Comparison of ENCODE assay signal across 6 cellular contexts in genomic region chr5:78696052-78696451, GRCh38. TPM values are rescaled to one million over a fixed set of nuclear protein-coding genes. Genes with fewer than 3 reads are reported as not detected.
DNase-seq lines count a peak whose midpoint lies in the region; ATAC-seq, FAIRE-seq and TF ChIP-seq lines count a peak whose summit lies in the region.
"Not testable (repeated sequence)": the region's sequence is repeated elsewhere in the genome, so short reads cannot be mapped to it uniquely, and the experiment has no call there.

No MANE protein-coding gene starts in this region.

- not testable (repeated sequence) for H3K9me1 ChIP-seq in endothelial cell of umbilical vein (replicated peaks; ENCODE audit: control insufficient read depth, extremely low read depth, insufficient read depth, low read length)

- CTCF ChIA-PET in HCT116 (lab: Charles Lee): not testable (repeated sequence)
- CTCF ChIA-PET in endothelial cell of umbilical vein (lab: Charles Lee): interaction anchor here (1.6 kb wide), 1 partner anchor 191 kb away, joined by 4 read pairs; no protein-coding TSS in a partner anchor

- not testable (repeated sequence) for ATAC-seq in HCT116; RWPE2 (ENCODE audit: low read depth)

- not testable (repeated sequence) for H3K9me2 ChIP-seq in HCT116 (ENCODE audit: insufficient read depth)

- RAD21 ChIA-PET in HCT116 (lab: Charles Lee; ENCODE audit: low non-redundant PET in 1 of 2, low total read pairs in 2 of 2, uncharacterized antibody in 2 of 2, unreplicated experiment in 2 of 2): not testable (repeated sequence)

- not testable (repeated sequence) for H4K20me1 ChIP-seq in HCT116 (ENCODE audit: insufficient read depth); endothelial cell of umbilical vein (replicated peaks; ENCODE audit: control insufficient read depth, extremely low read depth, insufficient read depth, low read length)

- peak overlapping the region; percentile 90 for H2AFZ ChIP-seq in HCT116 (ENCODE audit: low read depth, low read length, poor library complexity, severe bottlenecking)
- not testable (repeated sequence) for H2AFZ ChIP-seq in endothelial cell of umbilical vein (ENCODE audit: low read depth, low read length)

- peak overlapping the region; percentile 40 for H3K27ac Mint-ChIP-seq in nephron progenitor cell

- H3K9ac ChIP-seq in HCT116 (ENCODE audit: low read length); endothelial cell of umbilical vein (replicated peaks; ENCODE audit: extremely low read depth, insufficient read depth, low read length): not testable (repeated sequence)

- H3K79me2 ChIP-seq in HCT116 (ENCODE audit: insufficient read depth, low read length); endothelial cell of umbilical vein (ENCODE audit: control insufficient read depth, insufficient read depth, low read length): not testable (repeated sequence)

- BruUV-seq in HCT116 (replicated peaks; lab: Mats Ljungman, UMichigan); endothelial cell of umbilical vein (replicated peaks; lab: Mats Ljungman, UMichigan): not testable (repeated sequence)

- not testable (repeated sequence) for DNase-seq in HCT116 (ENCODE audit: low read depth, low spot score); RWPE2 (ENCODE audit: low spot score); brain microvascular endothelial cell; endothelial cell of umbilical vein (ENCODE audit: low read depth, low spot score); nephron progenitor cell

- in situ Hi-C loops in brain microvascular endothelial cell (cut with HindIII; ENCODE audit: low pct_ligation_motif_present, low sequenced_read_pairs): not testable (repeated sequence)

- not testable (repeated sequence) for H3K27me3 ChIP-seq in HCT116 (ENCODE audit: insufficient read depth, low read length); RWPE2 (ENCODE audit: insufficient read depth, poor library complexity, severe bottlenecking); brain microvascular endothelial cell (replicated peaks); endothelial cell of umbilical vein (ENCODE audit: control insufficient read depth in 2 of 2, insufficient read depth in 2 of 2, low read length in 2 of 2)

- H3K36me3 Mint-ChIP-seq in nephron progenitor cell (ENCODE audit: low read depth): peaks cover 28% of the 10 kb centered on the region

- H3K36me3 ChIP-seq in HCT116 (ENCODE audit: control insufficient read depth in 1 of 2, insufficient read depth in 2 of 2, low read length in 2 of 2); RWPE2 (ENCODE audit: low read depth); brain microvascular endothelial cell (replicated peaks); endothelial cell of umbilical vein (ENCODE audit: control insufficient read depth in 2 of 2, extremely low read depth in 1 of 2, insufficient read depth in 2 of 2, low read length in 2 of 2): not testable (repeated sequence)

- intact Hi-C loops in HCT116 (cut with micrococcal nuclease); endothelial cell of umbilical vein (cut with micrococcal nuclease): not testable (repeated sequence)

- peaks cover 22 to 51% of the 10 kb centered on the region in 2 experiments for H3K4me1 ChIP-seq in HCT116 (ENCODE audit: control insufficient read depth in 1 of 2, insufficient read depth in 2 of 2, low read length in 2 of 2)
- H3K4me1 ChIP-seq in RWPE2 (ENCODE audit: insufficient read depth, poor library complexity, severe bottlenecking): peaks cover 27% of the 10 kb centered on the region
- peaks cover 18% of the 10 kb centered on the region for H3K4me1 ChIP-seq in endothelial cell of umbilical vein (ENCODE audit: control insufficient read depth, extremely low read depth, insufficient read depth, low read length)

- H3K27me3 Mint-ChIP-seq in nephron progenitor cell (ENCODE audit: low read depth, poor library complexity): not testable (repeated sequence)

- H3K27ac ChIP-seq in C4-2B (peak overlapping the region; percentile 17; the same call in 1 of the 2 replicates), RWPE2 (ENCODE audit: poor library complexity, severe bottlenecking) (peak overlapping the region; percentile 96), brain microvascular endothelial cell (peak overlapping the region; percentile 34)
- not testable (repeated sequence) for H3K27ac ChIP-seq in HCT116 (ENCODE audit: low read depth, low read length); endothelial cell of umbilical vein (ENCODE audit: insufficient read depth, low read depth, low read length)

- not testable (repeated sequence) for TF ChIP-seq CTCF in C4-2B (conservative IDR thresholded peaks at IDR 0.05); HCT116 (IDR thresholded peaks at IDR 0.05 in 2 of 3, conservative IDR thresholded peaks at IDR 0.05 in 1 of 3; ENCODE audit: borderline replicate concordance in 1 of 3, insufficient read depth in 1 of 3, low read depth in 2 of 3, low read length in 2 of 3); RWPE2 (IDR thresholded peaks at IDR 0.05; ENCODE audit: poor library complexity, severe bottlenecking); brain microvascular endothelial cell (IDR thresholded peaks at IDR 0.05; ENCODE audit: low read depth, low read length, missing control alignments); endothelial cell of umbilical vein (IDR thresholded peaks at IDR 0.05; ENCODE audit: extremely low read depth in 1 of 2, insufficient read depth in 1 of 2, low read depth in 1 of 2, low read length in 2 of 2); nephron progenitor cell (IDR thresholded peaks at IDR 0.05)

- H3K9me3 Mint-ChIP-seq in nephron progenitor cell: peaks cover 45% of the 10 kb centered on the region

- not testable (repeated sequence) for TF ChIP-seq RAD21 in HCT116 (IDR thresholded peaks at IDR 0.05; ENCODE audit: low read depth)

- not testable (repeated sequence) for TF ChIP-seq POLR2A in HCT116 (IDR thresholded peaks at IDR 0.05; ENCODE audit: borderline replicate concordance, extremely low read depth, insufficient read depth, insufficient read length); endothelial cell of umbilical vein (IDR thresholded peaks at IDR 0.05; ENCODE audit: low read depth, low read length)

- not testable (repeated sequence) for H3K4me1 Mint-ChIP-seq in nephron progenitor cell

- H3K4me2 ChIP-seq in HCT116 (ENCODE audit: low read length): peak overlapping the region; percentile 13; the same call in 1 of the 2 replicates
- peak overlapping the region; percentile 57 for H3K4me2 ChIP-seq in endothelial cell of umbilical vein (ENCODE audit: insufficient read depth, low read length)

- dilution Hi-C loops in endothelial cell of umbilical vein (cut with MboI; ENCODE audit: extremely low pct_ligation_motif_present, low sequenced_read_pairs): not testable (repeated sequence)

- H3K4me3 ChIP-seq in HCT116 (replicated peaks in 1 of 2; ENCODE audit: low read depth in 1 of 2, low read length in 2 of 2); RWPE2 (ENCODE audit: severe bottlenecking); brain microvascular endothelial cell (ENCODE audit: low read depth, low read length); endothelial cell of umbilical vein (replicated peaks in 1 of 3; ENCODE audit: insufficient read depth in 1 of 3, low read depth in 1 of 3, low read length in 3 of 3): not testable (repeated sequence)

- POLR2A ChIA-PET in HCT116 (lab: Charles Lee): not testable (repeated sequence)
- POLR2A ChIA-PET in endothelial cell of umbilical vein (lab: Charles Lee): interaction anchor here (0.6 kb wide), 1 partner anchor 87 kb away, joined by 3 read pairs; no protein-coding TSS in a partner anchor

- not testable (repeated sequence) for H3K9me3 ChIP-seq in HCT116 (ENCODE audit: control insufficient read depth in 1 of 2, insufficient read depth in 1 of 2, low read depth in 1 of 2, low read length in 2 of 2); RWPE2 (ENCODE audit: severe bottlenecking); endothelial cell of umbilical vein (replicated peaks; ENCODE audit: control insufficient read depth, insufficient read depth, low read length)

- H3K4me3 Mint-ChIP-seq in nephron progenitor cell: not testable (repeated sequence)

- FAIRE-seq in endothelial cell of umbilical vein (lab: Jason Lieb, UNC): not testable (repeated sequence)

RNA-seq across cellular contexts. Expression of gene LHFPL2, which starts 47.5 kb away (rescaled TPM):
- total RNA-seq in HCT116 (2021; ENCODE audit: unreplicated experiment): 17.9 TPM
- 14.2 TPM in 2 replicates for polyA plus RNA-seq in HCT116 (2012)
- 26.8 and 36.3 TPM in 2 replicates for total RNA-seq in endothelial cell of umbilical vein
- 9.3 and 9.6 TPM in 2 replicates for polyA plus RNA-seq in endothelial cell of umbilical vein
- 8.1 and 9.5 TPM in 2 replicates for polyA plus RNA-seq in endothelial cell of umbilical vein (2011; cell fraction: cytosol; rRNA removed)
- polyA plus RNA-seq in endothelial cell of umbilical vein (2011; cell fraction: nucleus; rRNA removed): 19.9 and 20.5 TPM in 2 replicates
- 34.9 and 35.2 TPM in 2 replicates for polyA plus RNA-seq in endothelial cell of umbilical vein (2012)
- 29.7 and 34.7 TPM in 2 replicates for polyA minus RNA-seq in endothelial cell of umbilical vein
- 2.4 TPM for polyA minus RNA-seq in endothelial cell of umbilical vein (2011; cell fraction: cytosol; rRNA and poly(A)+ RNA removed)
- 46.8 and 57.6 TPM in 2 replicates for polyA minus RNA-seq in endothelial cell of umbilical vein (2011; cell fraction: nucleus; rRNA and poly(A)+ RNA removed)
